ENCODE assay signal across 17 cellular contexts in genomic region chr20:38297916-38298674, GRCh38. TPM values are rescaled to one million over a fixed set of nuclear protein-coding genes. Genes with fewer than 3 reads are reported as not detected.
DNase-seq lines count a peak whose midpoint lies in the region; ATAC-seq and TF ChIP-seq lines count a peak whose summit lies in the region.
"Had no signal": no experiment of that assay in that cellular context is flagged by ENCODE, and none has a peak within 500 bp of the region (broad histone marks: within the 10 kb centered on the region; RNA-seq: fewer than 3 reads in every experiment).

No MANE protein-coding gene starts in this region.

- H3K36me3 ChIP-seq in right atrium auricular region (no peaks in the 10 kb centered on the region), hepatocyte (replicated peaks; ENCODE audit: insufficient read depth, low read depth) (no peaks in the 10 kb centered on the region), gastrocnemius medialis (no peaks in the 10 kb centered on the region)
- H3K36me3 ChIP-seq: pancreas, WERI-Rb-1 had no signal

- H3K4me1 ChIP-seq in right atrium auricular region = peaks cover 0 to 18% of the 10 kb centered on the region in 2 donors
- H3K4me1 ChIP-seq in hepatocyte (ENCODE audit: insufficient read depth) = peaks cover 4% of the 10 kb centered on the region
- peaks cover 0 to 7% of the 10 kb centered on the region in 2 donors for H3K4me1 ChIP-seq in gastrocnemius medialis
- H3K4me1 ChIP-seq: pancreas had no signal

- H3K27me3 ChIP-seq in right atrium auricular region = no peaks in the 10 kb centered on the region
- peaks cover 3% of the 10 kb centered on the region for H3K27me3 ChIP-seq in hepatocyte
- no peaks in the 10 kb centered on the region for H3K27me3 ChIP-seq in gastrocnemius medialis
- H3K27me3 ChIP-seq: pancreas had no signal

- DNase-seq in right atrium auricular region (ENCODE audit: low spot score) (no peak), left ventricle myocardium superior (no peak), hepatocyte (ENCODE audit: low spot score) (no peak), gastrocnemius medialis (no peak), T-helper 2 cell (no peak)
- no peak for DNase-seq in activated T-cell treated with anti-CD3 and anti-CD28 coated beads, Interleukin-2, amount 50 U/mL, for 48 hours
- DNase-seq: activated naive CD4-positive, alpha-beta T cell treated with anti-CD3 and anti-CD28 coated beads, Interleukin-2, amount 10 ng/mL, durations not matched to agents 7 days and 5 days; Calu3; NCI-H187; NCI-H510A treated with DMSO at 0.1 percent for 48 hours; OCI-M1; stimulated activated CD4-positive, alpha-beta T cell treated with anti-CD3 and anti-CD28 coated beads, Interleukin-1b, Interleukin-23, amount 100 ng/mL, for 48 hours; WERI-Rb-1 had no signal

- H3K27ac ChIP-seq in right atrium auricular region (peak overlapping the region; percentile 70 to 75), hepatocyte (peak overlapping the region; percentile 75), gastrocnemius medialis (peak overlapping the region; percentile 78 to 90 (median 86))
- H3K27ac ChIP-seq: pancreas, WERI-Rb-1 had no signal

- intact Hi-C loops in left ventricle myocardium superior (cut with micrococcal nuclease) (no loop called here), gastrocnemius medialis (cut with DNase I; ENCODE audit: low total_unique reads) (loop anchor here (2.0 kb wide), 1 partner anchor 17 kb away; no protein-coding TSS in a partner anchor)

- WGBS in hepatocyte (ENCODE audit: low lambda C conversion rate, missing lambda C conversion rate) = 96% methylated on average over 7 of the region's 7 CpGs

- no peaks in the 10 kb centered on the region for H3K79me2 ChIP-seq in hepatocyte

- no peaks in the 10 kb centered on the region for H4K20me1 ChIP-seq in hepatocyte (ENCODE audit: insufficient read depth, poor library complexity, severe bottlenecking)

- no peak overlapping the region for H3K4me2 ChIP-seq in hepatocyte

- H2AFZ ChIP-seq in hepatocyte = no peak overlapping the region

- H3K9me2 ChIP-seq in hepatocyte (replicated peaks; ENCODE audit: insufficient read depth) = no peaks in the 10 kb centered on the region

- TF ChIP-seq POLR2A in gastrocnemius medialis (IDR thresholded peaks at IDR 0.05) = no peak

- ATAC-seq in left ventricle myocardium superior = no peak
- no peak for ATAC-seq in gastrocnemius medialis
- ATAC-seq in HG02938 (IDR thresholded peaks at IDR 0.05; ENCODE audit: unreplicated experiment) = no peak
- no peak for ATAC-seq in HG03280 (IDR thresholded peaks at IDR 0.05; ENCODE audit: unreplicated experiment)

- H3K9me3 ChIP-seq in right atrium auricular region (no peaks in the 10 kb centered on the region), hepatocyte (ENCODE audit: low read depth) (no peaks in the 10 kb centered on the region), gastrocnemius medialis (no peaks in the 10 kb centered on the region)
- H3K9me3 ChIP-seq: pancreas had no signal

- TF ChIP-seq CTCF in right atrium auricular region (IDR thresholded peaks at IDR 0.05) (no peak), hepatocyte (IDR thresholded peaks at IDR 0.05; ENCODE audit: poor library complexity) (no peak), gastrocnemius medialis (IDR thresholded peaks at IDR 0.05 in 4 of 5, conservative IDR thresholded peaks at IDR 0.05 in 1 of 5) (no peak)

- H3K4me3 ChIP-seq in right atrium auricular region (no peak overlapping the region), hepatocyte (no peak overlapping the region), gastrocnemius medialis (no peak overlapping the region)
- H3K4me3 ChIP-seq: pancreas had no signal

- in situ Hi-C loops in gastrocnemius medialis (cut with MboI; ENCODE audit: low sequenced_read_pairs in 4 of 4) = no loop called here

RNA-seq across cellular contexts. Expression of gene BPI, which starts 5.9 kb away (rescaled TPM):
- total RNA-seq in right atrium auricular region (not detected), left ventricle myocardium superior (not detected), hepatocyte (0.63 TPM in 1 of 2 replicates, not detected in the other), gastrocnemius medialis (not detected)
- 0.66 TPM in 1 of 2 replicates, not detected in the other for polyA plus RNA-seq in hepatocyte
- total RNA-seq: activated CD8-positive, alpha-beta memory T cell treated with anti-CD3 and anti-CD28 coated beads for 36 hours; Calu3 had no signal
- polyA plus RNA-seq: pancreas had no signal

RNA-seq across cellular contexts. Expression of gene KIAA1755, which starts 37.6 kb away (rescaled TPM):
- total RNA-seq in right atrium auricular region (1 to 10 TPM; 3.1 to 4.2 TPM), left ventricle myocardium superior (5.3 TPM), hepatocyte (2.0 and 3.4 TPM in 2 replicates), gastrocnemius medialis (under 1 TPM in 3 of 4 donors, not detected in 1; 0.05 to 0.41 (median 0.38) TPM)
- 1.3 and 1.6 TPM in 2 replicates for polyA plus RNA-seq in hepatocyte
- total RNA-seq: activated CD8-positive, alpha-beta memory T cell treated with anti-CD3 and anti-CD28 coated beads for 36 hours; Calu3 had no signal

RNA-seq across cellular contexts. Expression of gene LBP, which starts 48.2 kb away (rescaled TPM):
- total RNA-seq in right atrium auricular region (1 to 10 TPM in 1 of 2 donors, not detected in 1; 2.3 TPM), left ventricle myocardium superior (0.25 TPM), hepatocyte (48.4 and 71.5 TPM in 2 replicates), gastrocnemius medialis (10 to 100 TPM in 1 of 4 donors, 1 to 10 TPM in 3; 1.4 to 17.9 (median 6.5) TPM)
- polyA plus RNA-seq in hepatocyte = 43.0 and 57.2 TPM in 2 replicates
- total RNA-seq: activated CD8-positive, alpha-beta memory T cell treated with anti-CD3 and anti-CD28 coated beads for 36 hours; Calu3 had no signal
